In the genomic region with DNA sequence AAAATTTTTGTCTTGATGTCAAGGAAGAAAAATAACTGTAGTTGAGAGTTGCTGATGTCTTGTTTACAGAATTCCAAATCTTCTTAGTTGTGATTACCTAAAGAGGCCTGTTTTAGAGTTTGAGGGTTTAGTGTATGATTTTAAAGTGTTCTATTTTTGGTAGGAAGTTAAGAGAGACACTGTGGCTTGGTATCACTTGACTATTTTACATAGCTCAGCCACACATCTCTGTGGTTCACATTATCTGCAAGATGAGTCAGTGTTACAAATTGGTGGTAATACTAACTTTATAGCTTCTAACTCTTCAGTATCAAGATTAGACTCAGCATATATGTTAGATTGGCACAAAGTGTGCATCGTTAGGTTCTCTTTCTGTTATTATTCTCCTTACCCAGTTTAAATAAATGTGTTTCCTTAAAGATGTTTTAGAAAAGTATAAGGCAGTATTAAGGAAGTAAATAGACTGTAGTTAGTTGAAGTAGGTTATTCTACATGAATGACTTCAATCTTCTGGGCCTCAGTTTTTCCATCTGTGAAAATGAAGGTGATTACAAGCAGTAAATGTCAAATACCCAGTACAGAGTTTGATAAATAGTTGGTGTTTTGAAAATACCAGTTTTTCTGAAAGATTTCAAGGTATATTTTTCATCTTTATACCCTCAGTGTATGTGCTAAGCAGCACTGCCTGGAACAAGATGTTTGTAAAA, we compare ENCODE assay signal across 10 cellular contexts. TPM values are rescaled to one million over a fixed set of nuclear protein-coding genes. Genes with fewer than 3 reads are reported as not detected.
DNase-seq lines count a peak whose midpoint lies in the region; ATAC-seq, FAIRE-seq and TF ChIP-seq lines count a peak whose summit lies in the region.
"Had no signal": no experiment of that assay in that cellular context is flagged by ENCODE, and none has a peak within 500 bp of the region (broad histone marks: within the 10 kb centered on the region; RNA-seq: fewer than 3 reads in every experiment).

No MANE protein-coding gene starts in this region.

- TF ChIP-seq CTCF in pancreas (IDR thresholded peaks at IDR 0.05) (no peak), chondrocyte (IDR thresholded peaks at IDR 0.05) (no peak)

- H3K36me3 ChIP-seq in pancreas, result peaks cover 0 to 11% (median 0%) of the 10 kb centered on the region in 3 donors

- DNase-seq in activated naive CD4-positive, alpha-beta T cell treated with anti-CD3 and anti-CD28 coated beads, Interleukin-2, amount 50 U/mL, for 72 hours (ENCODE audit: low spot score in 2 of 2), result no peak
- no peak for DNase-seq in activated naive CD4-positive, alpha-beta T cell treated with anti-CD3 and anti-CD28 coated beads, Interleukin-2, amount 50 U/mL, for 16 hours
- DNase-seq in T-helper 2 cell treated with Interferon-gamma antibody and Interleukin-4, amounts not matched to agents 5 μg/mL and 100 μg/mL, for 36 hours (ENCODE audit: low spot score), result no peak
- no peak for DNase-seq in stimulated activated naive B cell treated with anti-CD40 and anti-IgM and Interleukin-4, amounts not matched to agents 10 μg/mL and 1 μg/mL and 100 μg/mL, for 72 hours
- DNase-seq in pancreas (no peak), chondrocyte (ENCODE audit: low spot score) (no peak)
- DNase-seq: C1 segment of cervical spinal cord, dermis blood vessel endothelial cell had no signal

- no peaks in the 10 kb centered on the region for H3K9me3 Mint-ChIP-seq in activated naive CD4-positive, alpha-beta T cell treated with anti-CD3 and anti-CD28 coated beads, Interleukin-2, amount 50 U/mL, for 72 hours
- no peaks in the 10 kb centered on the region for H3K9me3 Mint-ChIP-seq in T-helper 2 cell treated with Interferon-gamma antibody and Interleukin-4, amounts not matched to agents 5 μg/mL and 100 μg/mL, for 36 hours
- H3K9me3 Mint-ChIP-seq in stimulated activated naive B cell treated with anti-CD40 and anti-IgM and Interleukin-4, amounts not matched to agents 10 μg/mL and 1 μg/mL and 100 μg/mL, for 72 hours, result no peaks in the 10 kb centered on the region
- H3K9me3 Mint-ChIP-seq in chondrocyte (ENCODE audit: low read depth), result no peaks in the 10 kb centered on the region

- H3K27me3 ChIP-seq in pancreas, result no peaks in the 10 kb centered on the region

- ATAC-seq in activated naive CD4-positive, alpha-beta T cell treated with anti-CD3 and anti-CD28 coated beads, Interleukin-2, amount 50 U/mL, for 72 hours, result peak; percentile 97
- ATAC-seq in HG02885 (IDR thresholded peaks at IDR 0.05; ENCODE audit: poor library complexity, unreplicated experiment), result peak; percentile 92
- ATAC-seq in stimulated activated naive B cell treated with anti-CD40 and anti-IgM and Interleukin-4, amounts not matched to agents 10 μg/mL and 1 μg/mL and 100 μg/mL, for 72 hours (replicated peaks), result peak; percentile 84 to 86
- no peak for ATAC-seq in pancreas
- ATAC-seq in HG02970 (IDR thresholded peaks at IDR 0.05; ENCODE audit: low FRiP score, unreplicated experiment), result no peak

- H3K36me3 Mint-ChIP-seq in activated naive CD4-positive, alpha-beta T cell treated with anti-CD3 and anti-CD28 coated beads, Interleukin-2, amount 50 U/mL, for 72 hours, result peaks cover 5 to 14% of the 10 kb centered on the region in 2 donors
- H3K36me3 Mint-ChIP-seq in T-helper 2 cell treated with Interferon-gamma antibody and Interleukin-4, amounts not matched to agents 5 μg/mL and 100 μg/mL, for 36 hours (ENCODE audit: low read depth), result peaks cover 14% of the 10 kb centered on the region
- peaks cover 10 to 16% of the 10 kb centered on the region in 2 donors for H3K36me3 Mint-ChIP-seq in stimulated activated naive B cell treated with anti-CD40 and anti-IgM and Interleukin-4, amounts not matched to agents 10 μg/mL and 1 μg/mL and 100 μg/mL, for 72 hours
- peaks cover 16% of the 10 kb centered on the region for H3K36me3 Mint-ChIP-seq in chondrocyte (ENCODE audit: low read depth)

- no peaks in the 10 kb centered on the region for H3K9me3 ChIP-seq in pancreas

- no peaks in the 10 kb centered on the region for H3K27me3 Mint-ChIP-seq in T-helper 2 cell treated with Interferon-gamma antibody and Interleukin-4, amounts not matched to agents 5 μg/mL and 100 μg/mL, for 36 hours (ENCODE audit: low read depth)
- no peaks in the 10 kb centered on the region for H3K27me3 Mint-ChIP-seq in stimulated activated naive B cell treated with anti-CD40 and anti-IgM and Interleukin-4, amounts not matched to agents 10 μg/mL and 1 μg/mL and 100 μg/mL, for 72 hours
- no peaks in the 10 kb centered on the region for H3K27me3 Mint-ChIP-seq in chondrocyte (ENCODE audit: low read depth)

- 88 to 91% methylated on average over 1 of the region's 1 CpG for WGBS in pancreas, 2 donors

- H3K4me1 ChIP-seq in pancreas, result peaks cover under 1 to 9% (median under 1%) of the 10 kb centered on the region in 3 donors

- H3K4me3 ChIP-seq in pancreas, result no peak overlapping the region

- FAIRE-seq in pancreas (lab: Jason Lieb, UNC), result no peak

- intact Hi-C loops in pancreas (cut with DNase I), result no loop called here

- H3K27ac Mint-ChIP-seq in activated naive CD4-positive, alpha-beta T cell treated with anti-CD3 and anti-CD28 coated beads, Interleukin-2, amount 50 U/mL, for 72 hours, result no peak overlapping the region
- H3K27ac Mint-ChIP-seq in T-helper 2 cell treated with Interferon-gamma antibody and Interleukin-4, amounts not matched to agents 5 μg/mL and 100 μg/mL, for 36 hours, result peak overlapping the region; percentile 71
- peak overlapping the region; percentile 48 for H3K27ac Mint-ChIP-seq in stimulated activated naive B cell treated with anti-CD40 and anti-IgM and Interleukin-4, amounts not matched to agents 10 μg/mL and 1 μg/mL and 100 μg/mL, for 72 hours
- H3K27ac Mint-ChIP-seq in chondrocyte (ENCODE audit: unreplicated experiment), result no peak overlapping the region

- no peak overlapping the region for H3K27ac ChIP-seq in pancreas

- H3K4me1 Mint-ChIP-seq in T-helper 2 cell treated with Interferon-gamma antibody and Interleukin-4, amounts not matched to agents 5 μg/mL and 100 μg/mL, for 36 hours (ENCODE audit: low read depth), result peaks cover 21% of the 10 kb centered on the region
- H3K4me1 Mint-ChIP-seq in stimulated activated naive B cell treated with anti-CD40 and anti-IgM and Interleukin-4, amounts not matched to agents 10 μg/mL and 1 μg/mL and 100 μg/mL, for 72 hours, result peaks cover 6 to 13% of the 10 kb centered on the region in 2 donors
- peaks cover 7% of the 10 kb centered on the region for H3K4me1 Mint-ChIP-seq in chondrocyte (ENCODE audit: low read depth)

- H3K4me3 Mint-ChIP-seq in T-helper 2 cell treated with Interferon-gamma antibody and Interleukin-4, amounts not matched to agents 5 μg/mL and 100 μg/mL, for 36 hours, result peak overlapping the region; percentile 38
- no peak overlapping the region for H3K4me3 Mint-ChIP-seq in stimulated activated naive B cell treated with anti-CD40 and anti-IgM and Interleukin-4, amounts not matched to agents 10 μg/mL and 1 μg/mL and 100 μg/mL, for 72 hours
- no peak overlapping the region for H3K4me3 Mint-ChIP-seq in chondrocyte (ENCODE audit: unreplicated experiment)

RNA-seq across cellular contexts. Expression of gene COG6, which starts 33.4 kb away (rescaled TPM):
- total RNA-seq in activated naive CD4-positive, alpha-beta T cell treated with anti-CD3 and anti-CD28 coated beads, Interleukin-2, amount 50 U/mL, for 72 hours, result 10 to 100 TPM; 42.0 to 47.0 TPM
- 10 to 100 TPM; 24.4 to 30.7 (median 27.7) TPM for total RNA-seq in pancreas
- polyA plus RNA-seq in pancreas, result 1 to 10 TPM; 6.7 to 9.4 TPM
- total RNA-seq in chondrocyte, result 57.7 to 73.9 TPM (median 60.9 TPM) in 3 replicates

Comparison
In these comparisons a context has a peak if more than half of its experiments do, and no peak if none do; other contexts are left out.
1. ATAC-seq: peak in activated naive CD4-positive, alpha-beta T cell treated with anti-CD3 and anti-CD28 coated beads, Interleukin-2, amount 50 U/mL, for 72 hours (2 of 2), HG02885 (single experiment) and stimulated activated naive B cell treated with anti-CD40 and anti-IgM and Interleukin-4, amounts not matched to agents 10 μg/mL and 1 μg/mL and 100 μg/mL, for 72 hours (2 of 2); none in pancreas (0 of 4) and HG02970 (single experiment).
2. H3K27ac Mint-ChIP-seq: peak in T-helper 2 cell treated with Interferon-gamma antibody and Interleukin-4, amounts not matched to agents 5 μg/mL and 100 μg/mL, for 36 hours (single experiment) and stimulated activated naive B cell treated with anti-CD40 and anti-IgM and Interleukin-4, amounts not matched to agents 10 μg/mL and 1 μg/mL and 100 μg/mL, for 72 hours (single experiment); none in activated naive CD4-positive, alpha-beta T cell treated with anti-CD3 and anti-CD28 coated beads, Interleukin-2, amount 50 U/mL, for 72 hours (0 of 2) and chondrocyte (single experiment).